Comparison of ENCODE assay signal across 20 cellular contexts in genomic region chr2:10814142-10814541, GRCh38. TPM values are rescaled to one million over a fixed set of nuclear protein-coding genes. Genes with fewer than 3 reads are reported as not detected.
A peak's percentile ranks its signal among the peaks of the same experiment; 100 is the strongest.
DNase-seq lines count a peak whose midpoint lies in the region; ATAC-seq and TF ChIP-seq lines count a peak whose summit lies in the region.
"Had no signal": no experiment of that assay in that cellular context is flagged by ENCODE, and none has a peak within 500 bp of the region (broad histone marks: within the 10 kb centered on the region; RNA-seq: fewer than 3 reads in every experiment).

No MANE protein-coding gene starts in this region.

- no peaks in the 10 kb centered on the region for H3K9me3 Mint-ChIP-seq in activated T-cell treated with anti-CD3 and anti-CD28 coated beads, Interleukin-2, amount 50 U/mL, for 72 hours
- H3K9me3 Mint-ChIP-seq: activated CD4-positive, alpha-beta memory T cell treated with anti-CD3 and anti-CD28 coated beads for 36 hours had no signal

- ATAC-seq in activated T-cell treated with anti-CD3 and anti-CD28 coated beads, Interleukin-2, amount 50 U/mL, for 72 hours (replicated peaks in 1 of 2) = no peak
- no peak for ATAC-seq in T-helper 17 cell
- ATAC-seq in GM21786 (IDR thresholded peaks at IDR 0.05; ENCODE audit: unreplicated experiment) = no peak
- ATAC-seq in GM21526 (IDR thresholded peaks at IDR 0.05; ENCODE audit: low FRiP score, unreplicated experiment) = no peak
- ATAC-seq: heart left ventricle, left colon, pancreas had no signal

- H2AFZ ChIP-seq in smooth muscle cell (ENCODE audit: low read depth) = peak overlapping the region; percentile 65

- H3F3A ChIP-seq in smooth muscle cell (ENCODE audit: low read depth) = peaks cover 12% of the 10 kb centered on the region

- peaks cover 27% of the 10 kb centered on the region for H3K4me1 Mint-ChIP-seq in activated T-cell treated with anti-CD3 and anti-CD28 coated beads, Interleukin-2, amount 50 U/mL, for 72 hours (ENCODE audit: low read depth)
- peaks cover 22% of the 10 kb centered on the region for H3K4me1 Mint-ChIP-seq in T-helper 17 cell

- peaks cover 23% of the 10 kb centered on the region for H3K4me1 ChIP-seq in smooth muscle cell (ENCODE audit: low read depth)

- no peaks in the 10 kb centered on the region for H3K27me3 ChIP-seq in smooth muscle cell (ENCODE audit: low read depth)
- H3K27me3 ChIP-seq: heart left ventricle, pancreas, tibial artery had no signal

- no peak overlapping the region for H3K27ac ChIP-seq in smooth muscle cell (ENCODE audit: low read depth)
- H3K27ac ChIP-seq: pancreas, tibial artery had no signal

- no peak for TF ChIP-seq CTCF in smooth muscle cell (IDR thresholded peaks at IDR 0.05; ENCODE audit: borderline replicate concordance, insufficient read depth, poor library complexity, severe bottlenecking)

- H3K4me2 ChIP-seq in smooth muscle cell = no peak overlapping the region

- no peak for DNase-seq in activated T-cell treated with anti-CD3 and anti-CD28 coated beads, Interleukin-2, amount 50 U/mL, for 72 hours
- no peak for DNase-seq in activated T-cell treated with anti-CD3 and anti-CD28 coated beads, Interleukin-2, amount 50 U/mL, for 1 hour
- no peak for DNase-seq in T-helper 17 cell
- DNase-seq in islet precursor cell = peak; percentile 71
- no peak for DNase-seq in smooth muscle cell (lab: John Stamatoyannopoulos, UW; ENCODE audit: unreplicated experiment)
- DNase-seq in cerebellar cortex (ENCODE audit: low spot score) = no peak
- DNase-seq: ACHN; activated CD4-positive, alpha-beta memory T cell treated with anti-CD3 and anti-CD28 coated beads for 36 hours; activated naive CD4-positive, alpha-beta T cell treated with Interleukin-2 at 50 U/mL for 16 hours; central memory CD4-positive, alpha-beta T cell; DMS153; erythroblast; heart left ventricle; left colon; NCI-H1417; NCI-H510A; pancreas; tibial artery had no signal

- peaks cover 32% of the 10 kb centered on the region for H3K79me2 ChIP-seq in smooth muscle cell (ENCODE audit: low read depth)

- H3K4me3 Mint-ChIP-seq in activated T-cell treated with anti-CD3 and anti-CD28 coated beads, Interleukin-2, amount 50 U/mL, for 72 hours = peak overlapping the region; percentile 2 to 14
- no peak overlapping the region for H3K4me3 Mint-ChIP-seq in T-helper 17 cell

- H4K20me1 ChIP-seq in smooth muscle cell (ENCODE audit: low read depth) = peaks cover 26% of the 10 kb centered on the region

- no peak overlapping the region for H3K27ac Mint-ChIP-seq in activated T-cell treated with anti-CD3 and anti-CD28 coated beads, Interleukin-2, amount 50 U/mL, for 72 hours
- H3K27ac Mint-ChIP-seq in T-helper 17 cell = peak overlapping the region; percentile 54
- H3K27ac Mint-ChIP-seq: activated CD4-positive, alpha-beta memory T cell treated with anti-CD3 and anti-CD28 coated beads for 36 hours had no signal

- H3K4me3 ChIP-seq in smooth muscle cell = no peak overlapping the region

- 63% methylated on average over 10 of the region's 10 CpGs for WGBS in smooth muscle cell (ENCODE audit: low lambda C conversion rate)

- H3K36me3 Mint-ChIP-seq in activated T-cell treated with anti-CD3 and anti-CD28 coated beads, Interleukin-2, amount 50 U/mL, for 72 hours (ENCODE audit: insufficient read depth in 2 of 2) = peaks cover under 1 to 3% of the 10 kb centered on the region in 2 donors
- no peaks in the 10 kb centered on the region for H3K36me3 Mint-ChIP-seq in T-helper 17 cell (ENCODE audit: low read depth)

- H3K27me3 Mint-ChIP-seq in activated T-cell treated with anti-CD3 and anti-CD28 coated beads, Interleukin-2, amount 50 U/mL, for 72 hours (ENCODE audit: low read depth) = peaks cover 4% of the 10 kb centered on the region
- H3K27me3 Mint-ChIP-seq in T-helper 17 cell = peaks cover 15% of the 10 kb centered on the region

- H3K9me3 ChIP-seq in T-helper 17 cell (ENCODE audit: control insufficient read depth, low read length, poor library complexity, severe bottlenecking) (no peaks in the 10 kb centered on the region), smooth muscle cell (replicated peaks; ENCODE audit: low read depth) (no peaks in the 10 kb centered on the region)
- H3K9me3 ChIP-seq: heart left ventricle, pancreas, tibial artery had no signal

- no peak overlapping the region for H3K9ac ChIP-seq in smooth muscle cell (ENCODE audit: low read depth)

- H3K36me3 ChIP-seq in smooth muscle cell (ENCODE audit: low read depth) = no peaks in the 10 kb centered on the region
- H3K36me3 ChIP-seq: pancreas, tibial artery had no signal

RNA-seq across cellular contexts. Expression of gene PDIA6, which starts 1.6 kb away (rescaled TPM):
- total RNA-seq in activated T-cell treated with anti-CD3 and anti-CD28 coated beads, Interleukin-2, amount 50 U/mL, for 72 hours = 100 to 1,000 TPM in 1 of 2 donors, 10 to 100 TPM in 1; 79.3 to 131 TPM
- 10 to 100 TPM; 53.3 to 57.4 TPM for total RNA-seq in T-helper 17 cell
- total RNA-seq in smooth muscle cell = 360 and 470 TPM in 2 replicates
- 509 and 671 TPM in 2 replicates for polyA plus RNA-seq in smooth muscle cell
